In the genomic region with DNA sequence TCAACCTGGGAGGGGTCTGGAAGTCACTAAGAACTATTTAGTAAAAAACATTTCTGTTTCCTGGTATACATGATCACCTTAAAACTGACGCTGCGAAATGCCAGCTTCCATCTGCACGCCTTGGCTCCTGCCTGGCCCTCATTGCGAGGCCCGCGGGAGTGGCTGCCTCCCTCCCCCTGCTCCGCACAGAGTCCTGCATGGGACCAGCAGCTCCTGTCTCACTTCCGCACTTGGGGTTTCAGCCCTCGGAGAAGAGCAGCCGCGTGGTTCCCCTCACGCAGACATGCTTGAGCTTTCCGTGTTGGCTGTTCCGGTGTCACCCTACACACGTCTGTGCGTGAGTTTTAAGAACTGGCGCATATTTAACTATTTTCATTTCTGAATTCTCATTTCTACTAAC, we compare ENCODE assay signal across 23 cellular contexts. TPM values are rescaled to one million over a fixed set of nuclear protein-coding genes. Genes with fewer than 3 reads are reported as not detected.
A peak's percentile ranks its signal among the peaks of the same experiment; 100 is the strongest.
DNase-seq lines count a peak whose midpoint lies in the region; ATAC-seq, FAIRE-seq and TF ChIP-seq lines count a peak whose summit lies in the region.
"Had no signal": no experiment of that assay in that cellular context is flagged by ENCODE, and none has a peak within 500 bp of the region (broad histone marks: within the 10 kb centered on the region; RNA-seq: fewer than 3 reads in every experiment).

No MANE protein-coding gene starts in this region.

- TF ChIP-seq POLR2A in HepG2 (IDR thresholded peaks at IDR 0.05; ENCODE audit: insufficient read depth in 1 of 2, low read depth in 2 of 2, low read length in 2 of 2) (no peak), right lobe of liver (IDR thresholded peaks at IDR 0.05) (no peak)

- TF ChIP-seq RAD21 in HepG2 (CRISPR knock-in tag; IDR thresholded peaks at IDR 0.05): no peak

- H2BK15ac ChIP-seq in neuronal stem cell (ENCODE audit: low read length): no peak overlapping the region

- no peak overlapping the region for H3K4me3 Mint-ChIP-seq in stimulated activated naive B cell treated with anti-CD40 and anti-IgM and Interleukin-4, amounts not matched to agents 10 μg/mL and 1 μg/mL and 100 μg/mL, for 72 hours
- no peak overlapping the region for H3K4me3 Mint-ChIP-seq in stimulated activated memory B cell treated with anti-CD40 and anti-IgM and Interleukin-4, amounts not matched to agents 10 μg/mL and 1 μg/mL and 100 μg/mL, for 72 hours
- H3K4me3 Mint-ChIP-seq: CD4-positive, alpha-beta memory T cell had no signal

- H3K79me1 ChIP-seq in neuronal stem cell (ENCODE audit: low read depth, low read length): no peaks in the 10 kb centered on the region

- H4K91ac ChIP-seq in neuronal stem cell (ENCODE audit: low read depth, low read length, poor library complexity): no peak overlapping the region

- H2AFZ ChIP-seq in HepG2 (ENCODE audit: low read length) (no peak overlapping the region), neuronal stem cell (ENCODE audit: low read length) (no peak overlapping the region), smooth muscle cell (ENCODE audit: low read depth) (no peak overlapping the region)
- H2AFZ ChIP-seq: GM23248 had no signal

- TF ChIP-seq CTCF in HepG2 (CRISPR knock-in tag; IDR thresholded peaks at IDR 0.05) (no peak), right lobe of liver (IDR thresholded peaks at IDR 0.05) (no peak), kidney (IDR thresholded peaks at IDR 0.05; ENCODE audit: borderline replicate concordance, extremely low read depth, insufficient read depth) (no peak), smooth muscle cell (IDR thresholded peaks at IDR 0.05; ENCODE audit: borderline replicate concordance, insufficient read depth, poor library complexity, severe bottlenecking) (no peak)

- BruUV-seq in HepG2 (replicated peaks; lab: Mats Ljungman, UMichigan): no TSS peak

- H3K14ac ChIP-seq in neuronal stem cell (ENCODE audit: low read length): no peak overlapping the region

- no peak overlapping the region for H4K8ac ChIP-seq in neuronal stem cell (ENCODE audit: low read depth, low read length)

- no peak for ATAC-seq in HepG2
- no peak for ATAC-seq in right lobe of liver
- no peak for ATAC-seq in stimulated activated naive B cell treated with anti-CD40 and anti-IgM and Interleukin-4, amounts not matched to agents 10 μg/mL and 1 μg/mL and 100 μg/mL, for 72 hours (replicated peaks)
- ATAC-seq in HG03108 (IDR thresholded peaks at IDR 0.05; ENCODE audit: unreplicated experiment): no peak
- ATAC-seq in stimulated activated memory B cell treated with anti-CD40 and anti-IgM and Interleukin-4, amounts not matched to agents 10 μg/mL and 1 μg/mL and 100 μg/mL, for 72 hours: no peak

- H3K36me3 Mint-ChIP-seq in stimulated activated naive B cell treated with anti-CD40 and anti-IgM and Interleukin-4, amounts not matched to agents 10 μg/mL and 1 μg/mL and 100 μg/mL, for 72 hours: peaks cover 31 to 48% of the 10 kb centered on the region in 2 donors
- H3K36me3 Mint-ChIP-seq in stimulated activated memory B cell treated with anti-CD40 and anti-IgM and Interleukin-4, amounts not matched to agents 10 μg/mL and 1 μg/mL and 100 μg/mL, for 72 hours: peaks cover 40% of the 10 kb centered on the region

- DNase-seq in HepG2 (ENCODE audit: low spot score) (no peak), right lobe of liver (no peak), kidney (peak; percentile 70), neuronal stem cell (ENCODE audit: low spot score) (no peak), smooth muscle cell (lab: John Stamatoyannopoulos, UW; ENCODE audit: unreplicated experiment) (no peak)
- DNase-seq in stimulated activated naive B cell treated with anti-CD40 and anti-IgM and Interleukin-4, amounts not matched to agents 10 μg/mL and 1 μg/mL and 100 μg/mL, for 72 hours: no peak
- DNase-seq: C1 segment of cervical spinal cord; Calu3; CD4-positive, alpha-beta memory T cell; COR-L47; DMS53; DMS79 treated with DMSO at 0.1 percent for 48 hours; GF-D8; GM23248; H7; HCEC 1CT had no signal

- H3K27me3 ChIP-seq in HepG2 (ENCODE audit: control insufficient read depth in 1 of 2, insufficient read depth in 2 of 2, low read length in 2 of 2) (no peaks in the 10 kb centered on the region), right lobe of liver (no peaks in the 10 kb centered on the region), neuronal stem cell (ENCODE audit: control insufficient read depth in 3 of 3, insufficient read depth in 3 of 3, low read depth in 1 of 3, low read length in 3 of 3) (no peaks in the 10 kb centered on the region), smooth muscle cell (ENCODE audit: low read depth) (no peaks in the 10 kb centered on the region)

- no peak overlapping the region for H3K4me2 ChIP-seq in HepG2 (ENCODE audit: low read depth, low read length)
- H3K4me2 ChIP-seq in neuronal stem cell (ENCODE audit: insufficient read depth, low read length, poor library complexity, severe bottlenecking): no peak overlapping the region
- no peak overlapping the region for H3K4me2 ChIP-seq in smooth muscle cell

- no peaks in the 10 kb centered on the region for H3K4me1 Mint-ChIP-seq in stimulated activated naive B cell treated with anti-CD40 and anti-IgM and Interleukin-4, amounts not matched to agents 10 μg/mL and 1 μg/mL and 100 μg/mL, for 72 hours
- H3K4me1 Mint-ChIP-seq in stimulated activated memory B cell treated with anti-CD40 and anti-IgM and Interleukin-4, amounts not matched to agents 10 μg/mL and 1 μg/mL and 100 μg/mL, for 72 hours: no peaks in the 10 kb centered on the region
- H3K4me1 Mint-ChIP-seq: CD4-positive, alpha-beta memory T cell had no signal

- intact Hi-C loops in HepG2 (cut with micrococcal nuclease; ENCODE audit: unreplicated experiment) (no loop called here), right lobe of liver (cut with DNase I) (no loop called here), kidney (cut with DNase I) (no loop called here)

- no peak overlapping the region for H2BK120ac ChIP-seq in neuronal stem cell (ENCODE audit: low read depth, low read length)

- POLR2A ChIA-PET in HepG2 (lab: Yijun Ruan, JAX): no interaction called here

- TF ChIP-seq EP300 in HepG2 (IDR thresholded peaks at IDR 0.05; ENCODE audit: low read depth in 2 of 2, low read length in 2 of 2) (no peak), HepG2 (CRISPR knock-in tag; IDR thresholded peaks at IDR 0.05; ENCODE audit: borderline replicate concordance) (no peak)

- peak overlapping the region; percentile 11 for H3K18ac ChIP-seq in neuronal stem cell (ENCODE audit: low read length)

- H3K9ac ChIP-seq in HepG2 (ENCODE audit: insufficient read depth, low read depth, low read length) (no peak overlapping the region), kidney (ENCODE audit: low read length in 2 of 2) (no peak overlapping the region), neuronal stem cell (ENCODE audit: low read depth, low read length, poor library complexity) (no peak overlapping the region), smooth muscle cell (ENCODE audit: low read depth) (no peak overlapping the region)
- H3K9ac ChIP-seq: GM23248 had no signal

- no peak overlapping the region for H3K4ac ChIP-seq in neuronal stem cell (ENCODE audit: low read length)

- H3K4me1 ChIP-seq in HepG2 (ENCODE audit: insufficient read depth, low read length): no peaks in the 10 kb centered on the region
- no peaks in the 10 kb centered on the region for H3K4me1 ChIP-seq in right lobe of liver
- no peaks in the 10 kb centered on the region for H3K4me1 ChIP-seq in kidney (ENCODE audit: control insufficient read depth in 1 of 2, insufficient read depth in 1 of 2, low read depth in 1 of 2, low read length in 2 of 2)
- no peaks in the 10 kb centered on the region for H3K4me1 ChIP-seq in neuronal stem cell (ENCODE audit: control insufficient read depth in 2 of 2, insufficient read depth in 1 of 2, low read depth in 1 of 2, low read length in 2 of 2)
- H3K4me1 ChIP-seq in smooth muscle cell (ENCODE audit: low read depth): no peaks in the 10 kb centered on the region

- WGBS in HepG2 (ENCODE audit: low lambda C conversion rate): 97% methylated on average over 17 of the region's 17 CpGs
- WGBS in right lobe of liver (ENCODE audit: insufficient coverage, low coverage, low lambda C conversion rate, missing lambda C conversion rate): 96% methylated on average over 4 of the region's 17 CpGs
- whole genome bisulfite sequencing in neuronal stem cell (ENCODE audit: extremely low coverage in 2 of 2, insufficient read length in 2 of 2, insufficient replicate concordance in 1 of 2), 2 donors: no CpG with 5 or more reads among the region's 17 CpGs
- whole genome bisulfite sequencing in smooth muscle cell (ENCODE audit: low lambda C conversion rate): 96% methylated on average over 17 of the region's 17 CpGs

- H3K23ac ChIP-seq in neuronal stem cell (ENCODE audit: low read depth, low read length, poor library complexity): peak overlapping the region; percentile 25

- H3K9me3 ChIP-seq in HepG2 (ENCODE audit: low read length) (no peaks in the 10 kb centered on the region), right lobe of liver (no peaks in the 10 kb centered on the region), kidney (ENCODE audit: control insufficient read depth in 1 of 2, low read length in 2 of 2) (no peaks in the 10 kb centered on the region), neuronal stem cell (replicated peaks in 1 of 2; ENCODE audit: control insufficient read depth in 2 of 2, insufficient read depth in 1 of 2, low read depth in 1 of 2, low read length in 2 of 2) (peaks cover 0 to 3% of the 10 kb centered on the region in 2 donors), smooth muscle cell (replicated peaks; ENCODE audit: low read depth) (no peaks in the 10 kb centered on the region)

- no peak overlapping the region for H2BK12ac ChIP-seq in neuronal stem cell (ENCODE audit: low read length)

- no peaks in the 10 kb centered on the region for H3K27me3 Mint-ChIP-seq in stimulated activated naive B cell treated with anti-CD40 and anti-IgM and Interleukin-4, amounts not matched to agents 10 μg/mL and 1 μg/mL and 100 μg/mL, for 72 hours
- H3K27me3 Mint-ChIP-seq in stimulated activated memory B cell treated with anti-CD40 and anti-IgM and Interleukin-4, amounts not matched to agents 10 μg/mL and 1 μg/mL and 100 μg/mL, for 72 hours: no peaks in the 10 kb centered on the region
- H3K27me3 Mint-ChIP-seq: CD4-positive, alpha-beta memory T cell had no signal

- H2BK5ac ChIP-seq in neuronal stem cell (ENCODE audit: low read length): no peak overlapping the region

- H3K36me3 ChIP-seq in HepG2 (replicated peaks in 1 of 2; ENCODE audit: control insufficient read depth in 1 of 2, insufficient read depth in 2 of 2, low read length in 2 of 2) (peaks cover 12 to 49% of the 10 kb centered on the region in 2 experiments), right lobe of liver (peaks cover 0 to 38% (median 15%) of the 10 kb centered on the region in 4 donors), kidney (ENCODE audit: control insufficient read depth in 1 of 2, insufficient read depth in 2 of 2, low read length in 2 of 2) (peaks cover 11 to 37% of the 10 kb centered on the region in 2 donors), neuronal stem cell (replicated peaks in 1 of 2; ENCODE audit: control insufficient read depth in 2 of 2, insufficient read depth in 2 of 2, low read length in 2 of 2) (peaks cover 27 to 67% of the 10 kb centered on the region in 2 donors), smooth muscle cell (ENCODE audit: low read depth) (no peaks in the 10 kb centered on the region)

- H3K79me2 ChIP-seq in HepG2 (ENCODE audit: insufficient read depth, low read length) (no peaks in the 10 kb centered on the region), smooth muscle cell (ENCODE audit: low read depth) (no peaks in the 10 kb centered on the region)

- in situ Hi-C loops in HepG2 (cut with HindIII; ENCODE audit: extremely low pct_ligation_motif_present, low pct_unique_long_range_greater_than_20kb): no loop called here

- FAIRE-seq in HepG2 (lab: Jason Lieb, UNC) (no peak), kidney (lab: Jason Lieb, UNC) (no peak)
- FAIRE-seq: GM12891, GM18507, H1 had no signal

- H3K4me3 ChIP-seq in HepG2 (replicated peaks in 1 of 3; ENCODE audit: insufficient read depth in 1 of 3, low read depth in 2 of 3, low read length in 3 of 3) (no peak overlapping the region), right lobe of liver (no peak overlapping the region), kidney (ENCODE audit: low read length in 2 of 2) (no peak overlapping the region), neuronal stem cell (ENCODE audit: low read length in 2 of 2) (no peak overlapping the region), smooth muscle cell (no peak overlapping the region)
- H3K4me3 ChIP-seq: GM23248 had no signal

- no peaks in the 10 kb centered on the region for H4K20me1 ChIP-seq in HepG2 (ENCODE audit: insufficient read depth, low read length)
- no peaks in the 10 kb centered on the region for H4K20me1 ChIP-seq in smooth muscle cell (ENCODE audit: low read depth)

- no peaks in the 10 kb centered on the region for H3F3A ChIP-seq in smooth muscle cell (ENCODE audit: low read depth)

- peak overlapping the region; percentile 14 for H3K27ac Mint-ChIP-seq in stimulated activated naive B cell treated with anti-CD40 and anti-IgM and Interleukin-4, amounts not matched to agents 10 μg/mL and 1 μg/mL and 100 μg/mL, for 72 hours
- H3K27ac Mint-ChIP-seq in stimulated activated memory B cell treated with anti-CD40 and anti-IgM and Interleukin-4, amounts not matched to agents 10 μg/mL and 1 μg/mL and 100 μg/mL, for 72 hours: no peak overlapping the region

- H3K27ac ChIP-seq in HepG2 (ENCODE audit: extremely low read length, insufficient read depth, low read length) (no peak overlapping the region), right lobe of liver (no peak overlapping the region), kidney (ENCODE audit: low read depth in 2 of 2, low read length in 2 of 2) (no peak overlapping the region), neuronal stem cell (replicated peaks; ENCODE audit: low read length) (no peak overlapping the region), smooth muscle cell (ENCODE audit: low read depth) (no peak overlapping the region)
- H3K27ac ChIP-seq: GM23248 had no signal

- CTCF ChIA-PET in HepG2 (lab: Yijun Ruan, JAX; ENCODE audit: low intra/inter-chr PET ratio, low total read pairs): no interaction called here

- no peaks in the 10 kb centered on the region for H3K9me3 Mint-ChIP-seq in stimulated activated naive B cell treated with anti-CD40 and anti-IgM and Interleukin-4, amounts not matched to agents 10 μg/mL and 1 μg/mL and 100 μg/mL, for 72 hours
- H3K9me3 Mint-ChIP-seq in stimulated activated memory B cell treated with anti-CD40 and anti-IgM and Interleukin-4, amounts not matched to agents 10 μg/mL and 1 μg/mL and 100 μg/mL, for 72 hours: no peaks in the 10 kb centered on the region
- H3K9me3 Mint-ChIP-seq: CD4-positive, alpha-beta memory T cell had no signal

- no peak overlapping the region for H2AK5ac ChIP-seq in neuronal stem cell (ENCODE audit: low read depth, low read length)

RNA-seq across cellular contexts. Expression of a gene that starts 18.4 kb away (rescaled TPM):
- 8.9 and 16.3 TPM in 2 replicates for total RNA-seq in HepG2 (2016; rRNA removed; fragmentation: Illumina TruSeq; extraction: Trizol)
- 3.0 and 3.2 TPM in 2 replicates for total RNA-seq in HepG2 (2016; cell fraction: cytosol; rRNA removed; fragmentation: Illumina TruSeq; extraction: Trizol; ENCODE audit: low read depth)
- total RNA-seq in HepG2 (2016; cell fraction: insoluble cytoplasmic fraction; rRNA removed; fragmentation: Illumina TruSeq; extraction: Trizol): 9.5 and 14.5 TPM in 2 replicates
- 6.0 and 6.1 TPM in 2 replicates for total RNA-seq in HepG2 (2016; cell fraction: membrane; rRNA removed; fragmentation: Illumina TruSeq; extraction: Trizol)
- total RNA-seq in HepG2 (2016; cell fraction: nucleus; rRNA removed; fragmentation: Illumina TruSeq; extraction: Trizol): 21.7 and 25.7 TPM in 2 replicates
- 14.2 and 15.8 TPM in 2 replicates for polyA plus RNA-seq in HepG2 (2011; rRNA removed)
- 5.8 and 6.4 TPM in 2 replicates for polyA plus RNA-seq in HepG2 (2011; cell fraction: cytosol; rRNA removed)
- 85.9 and 86.6 TPM in 2 replicates for polyA plus RNA-seq in HepG2 (2011; cell fraction: nucleus; rRNA removed)
- 8.3 and 11.3 TPM in 2 replicates for polyA plus RNA-seq in HepG2 (2012)
- 1.9 and 2.3 TPM in 2 replicates for polyA plus RNA-seq in HepG2 (2016; cell fraction: cytosol; fragmentation: Illumina TruSeq; extraction: Trizol; ENCODE audit: low read depth)
- 9.8 and 13.1 TPM in 2 replicates for polyA plus RNA-seq in HepG2 (2016; cell fraction: insoluble cytoplasmic fraction; fragmentation: Illumina TruSeq; extraction: Trizol; ENCODE audit: low read depth)
- polyA plus RNA-seq in HepG2 (2016; cell fraction: membrane; fragmentation: Illumina TruSeq; extraction: Trizol; ENCODE audit: low read depth): 4.8 and 5.1 TPM in 2 replicates
- 28.2 and 29.9 TPM in 2 replicates for polyA plus RNA-seq in HepG2 (2016; cell fraction: nucleus; fragmentation: Illumina TruSeq; extraction: Trizol; ENCODE audit: insufficient read depth, low read depth)
- polyA minus RNA-seq in HepG2 (2011; rRNA and poly(A)+ RNA removed; ENCODE audit: low replicate concordance): 27.7 and 27.8 TPM in 2 replicates
- polyA minus RNA-seq in HepG2 (2011; cell fraction: cytosol; rRNA and poly(A)+ RNA removed): 5.9 and 9.4 TPM in 2 replicates
- polyA minus RNA-seq in HepG2 (2011; cell fraction: nucleus; rRNA and poly(A)+ RNA removed): 76.5 and 82.9 TPM in 2 replicates
- total RNA-seq in right lobe of liver: 10 to 100 TPM in 2 of 6 experiments, 1 to 10 TPM in 4; 5.9 to 11.6 (median 9.0) TPM
- total RNA-seq in kidney: 26.2 TPM
- 11.3 TPM for polyA plus RNA-seq in kidney (ENCODE audit: insufficient read depth, low read depth, low replicate concordance)
- 12.3 TPM for polyA plus RNA-seq in neuronal stem cell (2013, experiment 1 of 2)
- polyA plus RNA-seq in neuronal stem cell (2013, experiment 2 of 2): 12.6 TPM
- total RNA-seq in smooth muscle cell: 14.7 and 23.0 TPM in 2 replicates
- polyA plus RNA-seq in smooth muscle cell: 13.3 and 16.5 TPM in 2 replicates

RNA-seq across cellular contexts. Expression of a gene that starts 26.3 kb away (rescaled TPM):
- total RNA-seq in HepG2 (2016; rRNA removed; fragmentation: Illumina TruSeq; extraction: Trizol) (not detected in 2 replicates), right lobe of liver (1 to 10 TPM in 5 of 6 experiments, under 1 TPM in 1; 0.58 to 1.6 (median 1.2) TPM), kidney (0.57 TPM), smooth muscle cell (15.6 and 24.7 TPM in 2 replicates)
- not detected in 2 replicates for total RNA-seq in HepG2 (2016; cell fraction: cytosol; rRNA removed; fragmentation: Illumina TruSeq; extraction: Trizol; ENCODE audit: low read depth)
- not detected in 2 replicates for total RNA-seq in HepG2 (2016; cell fraction: insoluble cytoplasmic fraction; rRNA removed; fragmentation: Illumina TruSeq; extraction: Trizol)
- total RNA-seq in HepG2 (2016; cell fraction: membrane; rRNA removed; fragmentation: Illumina TruSeq; extraction: Trizol): not detected in 2 replicates
- total RNA-seq in HepG2 (2016; cell fraction: nucleus; rRNA removed; fragmentation: Illumina TruSeq; extraction: Trizol): not detected in 2 replicates
- polyA plus RNA-seq in HepG2 (2011; rRNA removed) (not detected in 2 replicates), kidney (ENCODE audit: insufficient read depth, low read depth, low replicate concordance) (0.67 TPM), smooth muscle cell (30.5 and 31.5 TPM in 2 replicates)
- not detected in 2 replicates for polyA plus RNA-seq in HepG2 (2011; cell fraction: cytosol; rRNA removed)
- polyA plus RNA-seq in HepG2 (2011; cell fraction: nucleus; rRNA removed): not detected in 2 replicates
- polyA plus RNA-seq in HepG2 (2012): not detected in 2 replicates
- polyA plus RNA-seq in HepG2 (2016; cell fraction: cytosol; fragmentation: Illumina TruSeq; extraction: Trizol; ENCODE audit: low read depth): not detected in 2 replicates
- polyA plus RNA-seq in HepG2 (2016; cell fraction: insoluble cytoplasmic fraction; fragmentation: Illumina TruSeq; extraction: Trizol; ENCODE audit: low read depth): not detected in 2 replicates
- polyA plus RNA-seq in HepG2 (2016; cell fraction: membrane; fragmentation: Illumina TruSeq; extraction: Trizol; ENCODE audit: low read depth): not detected in 2 replicates
- polyA plus RNA-seq in HepG2 (2016; cell fraction: nucleus; fragmentation: Illumina TruSeq; extraction: Trizol; ENCODE audit: insufficient read depth, low read depth): not detected in 2 replicates
- 5.0 TPM in 1 of 2 replicates, not detected in the other for polyA minus RNA-seq in HepG2 (2011; rRNA and poly(A)+ RNA removed; ENCODE audit: low replicate concordance)
- not detected in 2 replicates for polyA minus RNA-seq in HepG2 (2011; cell fraction: cytosol; rRNA and poly(A)+ RNA removed)
- not detected in 2 replicates for polyA minus RNA-seq in HepG2 (2011; cell fraction: nucleus; rRNA and poly(A)+ RNA removed)
- 0.01 TPM for polyA plus RNA-seq in neuronal stem cell (2013, experiment 1 of 2)
- not detected for polyA plus RNA-seq in neuronal stem cell (2013, experiment 2 of 2)
- total RNA-seq: A673; Calu3; CD4-positive, alpha-beta memory T cell; G401; H1; H7 had no signal
- polyA plus RNA-seq: CD4-positive, alpha-beta memory T cell had no signal

RNA-seq across cellular contexts. Expression of a gene that starts 30.0 kb away (rescaled TPM):
- total RNA-seq in HepG2 (2016; rRNA removed; fragmentation: Illumina TruSeq; extraction: Trizol) (not detected in 2 replicates), right lobe of liver (under 1 TPM in 1 of 6 experiments, not detected in 5; 0.20 TPM), kidney (6.3 TPM), smooth muscle cell (2.7 and 2.8 TPM in 2 replicates)
- total RNA-seq in HepG2 (2016; cell fraction: cytosol; rRNA removed; fragmentation: Illumina TruSeq; extraction: Trizol; ENCODE audit: low read depth): not detected in 2 replicates
- not detected in 2 replicates for total RNA-seq in HepG2 (2016; cell fraction: insoluble cytoplasmic fraction; rRNA removed; fragmentation: Illumina TruSeq; extraction: Trizol)
- total RNA-seq in HepG2 (2016; cell fraction: membrane; rRNA removed; fragmentation: Illumina TruSeq; extraction: Trizol): not detected in 2 replicates
- total RNA-seq in HepG2 (2016; cell fraction: nucleus; rRNA removed; fragmentation: Illumina TruSeq; extraction: Trizol): not detected in 2 replicates
- polyA plus RNA-seq in HepG2 (2011; rRNA removed) (0.05 TPM in 1 of 2 replicates, not detected in the other), kidney (ENCODE audit: insufficient read depth, low read depth, low replicate concordance) (3.8 TPM), smooth muscle cell (18.0 and 18.1 TPM in 2 replicates)
- not detected in 2 replicates for polyA plus RNA-seq in HepG2 (2011; cell fraction: cytosol; rRNA removed)
- 0.26 and 0.31 TPM in 2 replicates for polyA plus RNA-seq in HepG2 (2011; cell fraction: nucleus; rRNA removed)
- polyA plus RNA-seq in HepG2 (2012): 0.08 TPM in 1 of 2 replicates, not detected in the other
- polyA plus RNA-seq in HepG2 (2016; cell fraction: cytosol; fragmentation: Illumina TruSeq; extraction: Trizol; ENCODE audit: low read depth): not detected in 2 replicates
- polyA plus RNA-seq in HepG2 (2016; cell fraction: insoluble cytoplasmic fraction; fragmentation: Illumina TruSeq; extraction: Trizol; ENCODE audit: low read depth): not detected in 2 replicates
- polyA plus RNA-seq in HepG2 (2016; cell fraction: membrane; fragmentation: Illumina TruSeq; extraction: Trizol; ENCODE audit: low read depth): not detected in 2 replicates
- not detected in 2 replicates for polyA plus RNA-seq in HepG2 (2016; cell fraction: nucleus; fragmentation: Illumina TruSeq; extraction: Trizol; ENCODE audit: insufficient read depth, low read depth)
- 0.82 TPM in 1 of 2 replicates, not detected in the other for polyA minus RNA-seq in HepG2 (2011; rRNA and poly(A)+ RNA removed; ENCODE audit: low replicate concordance)
- not detected in 2 replicates for polyA minus RNA-seq in HepG2 (2011; cell fraction: cytosol; rRNA and poly(A)+ RNA removed)
- 0.13 TPM in 1 of 2 replicates, not detected in the other for polyA minus RNA-seq in HepG2 (2011; cell fraction: nucleus; rRNA and poly(A)+ RNA removed)
- 0.15 TPM for polyA plus RNA-seq in neuronal stem cell (2013, experiment 1 of 2)
- polyA plus RNA-seq in neuronal stem cell (2013, experiment 2 of 2): 0.12 TPM
- total RNA-seq: CD4-positive, alpha-beta memory T cell had no signal
- polyA plus RNA-seq: CD4-positive, alpha-beta memory T cell; H1 had no signal

RNA-seq across cellular contexts. Expression of a gene that starts 41.7 kb away (rescaled TPM):
- total RNA-seq in HepG2 (2016; rRNA removed; fragmentation: Illumina TruSeq; extraction: Trizol): not detected in 2 replicates
- not detected in 2 replicates for total RNA-seq in HepG2 (2016; cell fraction: cytosol; rRNA removed; fragmentation: Illumina TruSeq; extraction: Trizol; ENCODE audit: low read depth)
- total RNA-seq in HepG2 (2016; cell fraction: insoluble cytoplasmic fraction; rRNA removed; fragmentation: Illumina TruSeq; extraction: Trizol): not detected in 2 replicates
- not detected in 2 replicates for total RNA-seq in HepG2 (2016; cell fraction: membrane; rRNA removed; fragmentation: Illumina TruSeq; extraction: Trizol)
- total RNA-seq in HepG2 (2016; cell fraction: nucleus; rRNA removed; fragmentation: Illumina TruSeq; extraction: Trizol): not detected in 2 replicates
- not detected in 2 replicates for polyA plus RNA-seq in HepG2 (2011; rRNA removed)
- 0.01 TPM in 1 of 2 replicates, not detected in the other for polyA plus RNA-seq in HepG2 (2011; cell fraction: cytosol; rRNA removed)
- not detected in 2 replicates for polyA plus RNA-seq in HepG2 (2011; cell fraction: nucleus; rRNA removed)
- polyA plus RNA-seq in HepG2 (2012): not detected in 2 replicates
- polyA plus RNA-seq in HepG2 (2016; cell fraction: cytosol; fragmentation: Illumina TruSeq; extraction: Trizol; ENCODE audit: low read depth): not detected in 2 replicates
- polyA plus RNA-seq in HepG2 (2016; cell fraction: insoluble cytoplasmic fraction; fragmentation: Illumina TruSeq; extraction: Trizol; ENCODE audit: low read depth): not detected in 2 replicates
- not detected in 2 replicates for polyA plus RNA-seq in HepG2 (2016; cell fraction: membrane; fragmentation: Illumina TruSeq; extraction: Trizol; ENCODE audit: low read depth)
- not detected in 2 replicates for polyA plus RNA-seq in HepG2 (2016; cell fraction: nucleus; fragmentation: Illumina TruSeq; extraction: Trizol; ENCODE audit: insufficient read depth, low read depth)
- polyA minus RNA-seq in HepG2 (2011; rRNA and poly(A)+ RNA removed; ENCODE audit: low replicate concordance): 1.1 TPM in 1 of 2 replicates, not detected in the other
- polyA minus RNA-seq in HepG2 (2011; cell fraction: cytosol; rRNA and poly(A)+ RNA removed): not detected in 2 replicates
- polyA minus RNA-seq in HepG2 (2011; cell fraction: nucleus; rRNA and poly(A)+ RNA removed): not detected in 2 replicates
- under 1 TPM in 4 of 6 experiments, not detected in 2; 0.15 to 0.74 (median 0.46) TPM for total RNA-seq in right lobe of liver
- total RNA-seq in kidney: 2.0 TPM
- polyA plus RNA-seq in kidney (ENCODE audit: insufficient read depth, low read depth, low replicate concordance): 0.52 TPM
- 0.04 TPM for polyA plus RNA-seq in neuronal stem cell (2013, experiment 1 of 2)
- polyA plus RNA-seq in neuronal stem cell (2013, experiment 2 of 2): 0.07 TPM
- total RNA-seq in smooth muscle cell: 4.6 and 6.8 TPM in 2 replicates
- polyA plus RNA-seq in smooth muscle cell: 3.8 and 5.4 TPM in 2 replicates
- total RNA-seq: CD4-positive, alpha-beta memory T cell; H1 had no signal
- polyA plus RNA-seq: CD4-positive, alpha-beta memory T cell had no signal
